ENCODE assay signal across 13 cellular contexts in genomic region chr1:84721152-84721551, GRCh38. TPM values are rescaled to one million over a fixed set of nuclear protein-coding genes. Genes with fewer than 3 reads are reported as not detected.
DNase-seq lines count a peak whose midpoint lies in the region; ATAC-seq and TF ChIP-seq lines count a peak whose summit lies in the region.
"Had no signal": no experiment of that assay in that cellular context is flagged by ENCODE, and none has a peak within 500 bp of the region (broad histone marks: within the 10 kb centered on the region; RNA-seq: fewer than 3 reads in every experiment).

No MANE protein-coding gene starts in this region.

- H3K4me1 ChIP-seq in mesodermal cell (ENCODE audit: control insufficient read depth, insufficient read depth, low read length, poor library complexity, severe bottlenecking) (peaks cover 17% of the 10 kb centered on the region), esophagus muscularis mucosa (peaks cover 7 to 30% (median 27%) of the 10 kb centered on the region in 4 donors)

- TF ChIP-seq EP300 in esophagus muscularis mucosa (IDR thresholded peaks at IDR 0.05): no peak

- H3K9me3 ChIP-seq in mesodermal cell (ENCODE audit: control insufficient read depth, low read length): peaks cover 2% of the 10 kb centered on the region
- no peaks in the 10 kb centered on the region for H3K9me3 ChIP-seq in esophagus muscularis mucosa

- H3K4me3 ChIP-seq in astrocyte of the spinal cord (ENCODE audit: low read depth, low read length) (no peak overlapping the region), mesodermal cell (ENCODE audit: extremely low read depth, insufficient read depth, low read length, poor library complexity, severe bottlenecking) (no peak overlapping the region), esophagus muscularis mucosa (no peak overlapping the region)

- H3K27ac ChIP-seq in mesodermal cell (ENCODE audit: low read depth, low read length, severe bottlenecking): peak overlapping the region; percentile 48
- H3K27ac ChIP-seq in esophagus muscularis mucosa (replicated peaks in 1 of 4): peak overlapping the region in 2 of 4 donors; percentile 75 to 82

- TF ChIP-seq POLR2A in esophagus muscularis mucosa (IDR thresholded peaks at IDR 0.05; ENCODE audit: low read depth): no peak

- H3K27me3 ChIP-seq in esophagus muscularis mucosa: no peaks in the 10 kb centered on the region

- in situ Hi-C loops in astrocyte of the spinal cord (cut with HindIII; ENCODE audit: low sequenced_read_pairs) (no loop called here), GM13976 (cut with MboI; ENCODE audit: low sequenced_read_pairs, unreplicated experiment) (no loop called here)

- 83 to 100% methylated on average over 1 to 2 of the region's 2 CpGs for WGBS in mesodermal cell (ENCODE audit: insufficient coverage in 2 of 2), 2 experiments
- 75% methylated on average over 2 of the region's 2 CpGs for WGBS in esophagus muscularis mucosa

- H3K36me3 ChIP-seq in mesodermal cell (ENCODE audit: control insufficient read depth, insufficient read depth, low read length): no peaks in the 10 kb centered on the region
- no peaks in the 10 kb centered on the region for H3K36me3 ChIP-seq in esophagus muscularis mucosa

- intact Hi-C loops in esophagus muscularis mucosa (cut with DNase I): no loop called here

- peak; percentile 70 for DNase-seq in EL
- peak; percentile 57 for DNase-seq in astrocyte of the spinal cord (ENCODE audit: low read depth, low spot score)
- no peak for DNase-seq in esophagus muscularis mucosa (ENCODE audit: extremely low spot score)
- DNase-seq in DMS79 treated with DMSO at 0.1 percent for 48 hours (lab: John Stamatoyannopoulos, UW): no peak
- DNase-seq in GM13976 (ENCODE audit: low spot score): no peak
- DNase-seq: activated gamma-delta T cell; DND-41; left colon; NCI-H524; stimulated activated naive CD4-positive, alpha-beta T cell had no signal

- ATAC-seq in HG02981 (IDR thresholded peaks at IDR 0.05; ENCODE audit: unreplicated experiment): peak; percentile 49
- no peak for ATAC-seq in GM18870 (IDR thresholded peaks at IDR 0.05; ENCODE audit: unreplicated experiment)

- TF ChIP-seq CTCF in astrocyte of the spinal cord (IDR thresholded peaks at IDR 0.05; ENCODE audit: low read depth, low read length) (no peak), esophagus muscularis mucosa (IDR thresholded peaks at IDR 0.05) (no peak), GM13976 (IDR thresholded peaks at IDR 0.05; ENCODE audit: borderline replicate concordance, control extremely low read depth, extremely low read depth, insufficient read depth, missing control alignments) (no peak)

RNA-seq across cellular contexts. Expression of gene SSX2IP, which starts 30.9 kb away (rescaled TPM):
- 11.5 TPM for polyA plus RNA-seq in mesodermal cell (2013, experiment 1 of 2)
- 16.1 TPM for polyA plus RNA-seq in mesodermal cell (2013, experiment 2 of 2)
- 10 to 100 TPM in 1 of 4 donors, 1 to 10 TPM in 3; 9.6 to 13.7 (median 9.7) TPM for total RNA-seq in esophagus muscularis mucosa

Comparison
In these comparisons a context has a peak if more than half of its experiments do, and no peak if none do; other contexts are left out.
1. DNase-seq: peak in EL (single experiment) and astrocyte of the spinal cord (single experiment); none in esophagus muscularis mucosa (single experiment), DMS79 treated with DMSO at 0.1 percent for 48 hours (single experiment) and GM13976 (single experiment).